8 cellular contexts compared by ENCODE assay signal in the genomic region with DNA sequence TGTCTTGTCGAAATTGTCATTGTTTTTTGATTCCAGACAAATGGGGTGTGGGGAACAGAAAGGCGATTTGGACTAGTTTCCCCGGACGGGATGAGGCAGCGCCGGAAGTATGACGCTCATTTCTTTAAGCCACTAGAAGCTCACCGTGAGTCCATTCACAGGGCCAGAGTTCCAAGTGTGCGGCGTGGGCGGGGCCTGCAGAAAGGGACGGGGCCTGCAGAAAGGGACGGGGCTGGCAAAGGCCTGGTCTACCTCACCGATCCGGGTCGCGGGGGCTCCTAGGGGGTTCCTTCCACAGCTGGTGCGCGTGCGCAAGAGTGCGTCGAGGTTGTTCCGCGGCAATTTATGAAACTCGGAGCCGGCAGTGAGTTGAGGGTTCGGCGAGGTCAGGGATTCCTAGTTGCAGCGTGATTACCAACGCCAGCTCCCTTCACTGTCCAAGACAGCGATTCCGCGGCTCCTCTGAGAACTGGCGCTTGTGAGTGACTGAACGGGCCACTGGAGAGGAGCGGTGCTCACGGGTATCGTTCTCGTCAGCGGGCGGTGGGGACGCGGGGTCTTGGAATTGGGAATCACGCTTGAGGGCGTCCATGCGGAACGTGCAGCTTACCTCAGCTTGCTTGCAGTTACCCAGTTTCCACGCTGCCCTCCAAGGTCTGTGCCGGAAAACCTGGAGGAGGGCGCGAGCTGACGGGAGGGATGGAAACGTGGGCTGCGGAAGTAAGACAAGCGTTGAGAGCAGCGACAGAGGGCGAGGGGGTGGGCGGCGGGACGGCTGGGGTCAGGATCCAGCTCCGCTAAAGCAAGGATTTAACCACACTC. TPM values are rescaled to one million over a fixed set of nuclear protein-coding genes. Genes with fewer than 3 reads are reported as not detected.
A peak's percentile ranks its signal among the peaks of the same experiment; 100 is the strongest.
DNase-seq lines count a peak whose midpoint lies in the region; ATAC-seq and TF ChIP-seq lines count a peak whose summit lies in the region.

A gene (plus strand): TSS at position 219 of the 822 bp plus-strand sequence. CDS start 5,847 bp downstream, outside the sequence.

- H3K27me3 ChIP-seq in left lung: no peaks in the 10 kb centered on the region

- H3K4me1 Mint-ChIP-seq in IgD-negative memory B cell: peaks cover 9 to 15% (median 14%) of the 10 kb centered on the region in 3 donors
- H3K4me1 Mint-ChIP-seq in T-helper 1 cell treated with Interleukin-12 subunit alpha and Interleukin-12 subunit beta and Interleukin-4 antibody, amounts not matched to agents 30 μg/mL and 1 μg/mL, for 36 hours (ENCODE audit: low read depth): peaks cover 19% of the 10 kb centered on the region
- peaks cover 18% of the 10 kb centered on the region for H3K4me1 Mint-ChIP-seq in dendritic cell treated with granulocyte-macrophage colony-stimulating factor and Interleukin-4, amounts not matched to agents 40 ng/mL and 50 ng/mL, for 4 days (ENCODE audit: low read depth)

- peak within 1 kb of the TSS; percentile 45 to 59 for H3K4me3 ChIP-seq in left lung

- H3K4me1 ChIP-seq in left lung: peaks cover 5 to 11% of the 10 kb centered on the region in 2 donors

- peak; percentile 23 for TF ChIP-seq POLR2A in GM10847 (IDR thresholded peaks at IDR 0.05; ENCODE audit: extremely low read depth, insufficient read length)

- H3K4me3 Mint-ChIP-seq in IgD-negative memory B cell: peak within 1 kb of the TSS; percentile 65 to 94 (median 90)
- peak within 1 kb of the TSS; percentile 85 for H3K4me3 Mint-ChIP-seq in T-helper 1 cell treated with Interleukin-12 subunit alpha and Interleukin-12 subunit beta and Interleukin-4 antibody, amounts not matched to agents 30 μg/mL and 1 μg/mL, for 36 hours
- H3K4me3 Mint-ChIP-seq in dendritic cell treated with granulocyte-macrophage colony-stimulating factor and Interleukin-4, amounts not matched to agents 40 ng/mL and 50 ng/mL, for 4 days: peak within 1 kb of the TSS; percentile 80

- peaks cover 0 to 2% (median 0%) of the 10 kb centered on the region in 3 donors for H3K9me3 Mint-ChIP-seq in IgD-negative memory B cell
- H3K9me3 Mint-ChIP-seq in T-helper 1 cell treated with Interleukin-12 subunit alpha and Interleukin-12 subunit beta and Interleukin-4 antibody, amounts not matched to agents 30 μg/mL and 1 μg/mL, for 36 hours: no peaks in the 10 kb centered on the region
- no peaks in the 10 kb centered on the region for H3K9me3 Mint-ChIP-seq in dendritic cell treated with granulocyte-macrophage colony-stimulating factor and Interleukin-4, amounts not matched to agents 40 ng/mL and 50 ng/mL, for 4 days

- no peaks in the 10 kb centered on the region for H3K36me3 ChIP-seq in left lung

- H3K36me3 Mint-ChIP-seq in IgD-negative memory B cell: no peaks in the 10 kb centered on the region
- no peaks in the 10 kb centered on the region for H3K36me3 Mint-ChIP-seq in T-helper 1 cell treated with Interleukin-12 subunit alpha and Interleukin-12 subunit beta and Interleukin-4 antibody, amounts not matched to agents 30 μg/mL and 1 μg/mL, for 36 hours (ENCODE audit: low read depth)
- no peaks in the 10 kb centered on the region for H3K36me3 Mint-ChIP-seq in dendritic cell treated with granulocyte-macrophage colony-stimulating factor and Interleukin-4, amounts not matched to agents 40 ng/mL and 50 ng/mL, for 4 days (ENCODE audit: low read depth)

- peak within 1 kb of the TSS in 2 of 3 donors; percentile 23 to 84 for H3K27ac Mint-ChIP-seq in IgD-negative memory B cell
- H3K27ac Mint-ChIP-seq in T-helper 1 cell treated with Interleukin-12 subunit alpha and Interleukin-12 subunit beta and Interleukin-4 antibody, amounts not matched to agents 30 μg/mL and 1 μg/mL, for 36 hours: peak within 1 kb of the TSS; percentile 11
- no peak within 1 kb of the TSS for H3K27ac Mint-ChIP-seq in dendritic cell treated with granulocyte-macrophage colony-stimulating factor and Interleukin-4, amounts not matched to agents 40 ng/mL and 50 ng/mL, for 4 days

- H3K27ac ChIP-seq in left lung: peak within 1 kb of the TSS; percentile 46 to 59

- intact Hi-C loops in dendritic cell treated with granulocyte-macrophage colony-stimulating factor and Interleukin-4, amounts not matched to agents 40 ng/mL and 50 ng/mL, for 4 days (cut with micrococcal nuclease): no loop called here
- intact Hi-C loops in left lung (cut with DNase I): no loop called here

- TF ChIP-seq CTCF in left lung (IDR thresholded peaks at IDR 0.05): no peak

- no peaks in the 10 kb centered on the region for H3K9me3 ChIP-seq in left lung

- DNase-seq in left lung: peak; percentile 85 to 92
- peak; percentile 42 for DNase-seq in stimulated activated CD4-positive, alpha-beta T cell treated with anti-CD3 and anti-CD28 coated beads, Interleukin-1b, Interleukin-23, amount 100 ng/mL, for 48 hours
- no peak for DNase-seq in effector CD8-positive, alpha-beta T cell (lab: John Stamatoyannopoulos, UW)

- peak; percentile 60 for ATAC-seq in GM21786 (IDR thresholded peaks at IDR 0.05; ENCODE audit: unreplicated experiment)
- peak; percentile 95 for ATAC-seq in left lung

- peaks cover 5% of the 10 kb centered on the region for H3K27me3 Mint-ChIP-seq in IgD-negative memory B cell
- peaks cover 34% of the 10 kb centered on the region for H3K27me3 Mint-ChIP-seq in T-helper 1 cell treated with Interleukin-12 subunit alpha and Interleukin-12 subunit beta and Interleukin-4 antibody, amounts not matched to agents 30 μg/mL and 1 μg/mL, for 36 hours (ENCODE audit: low read depth)
- peaks cover 27% of the 10 kb centered on the region for H3K27me3 Mint-ChIP-seq in dendritic cell treated with granulocyte-macrophage colony-stimulating factor and Interleukin-4, amounts not matched to agents 40 ng/mL and 50 ng/mL, for 4 days

RNA-seq across cellular contexts. Expression of the gene that starts here (rescaled TPM):
- 1.4 TPM for polyA plus RNA-seq in IgD-negative memory B cell
- 1 to 10 TPM; 2.4 to 3.7 TPM for total RNA-seq in left lung
